1 cellular context compared by ENCODE assay signal in the genomic region with DNA sequence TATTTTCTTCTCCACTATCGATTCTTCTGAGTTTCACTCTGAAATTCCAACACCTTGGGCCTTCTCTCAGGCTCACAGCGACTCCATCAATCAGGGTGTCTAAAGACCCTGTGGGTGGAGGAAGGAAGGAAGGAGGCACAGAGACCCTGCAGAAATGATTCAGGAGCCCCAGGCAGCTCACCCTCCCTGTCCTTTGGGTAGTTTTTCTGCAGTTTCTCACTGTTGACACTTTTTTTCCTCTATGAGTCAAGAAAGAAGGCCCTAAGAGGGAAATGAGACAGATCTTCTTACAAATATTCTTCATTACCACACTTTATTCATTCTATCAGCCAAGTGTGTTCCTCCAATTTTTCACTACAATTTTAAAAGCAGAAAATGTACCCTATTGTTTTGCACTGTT.
TF ChIP-seq lines count a peak whose summit lies in the region.

No MANE protein-coding gene starts in this region.

TF ChIP-seq in GM12878, 131 proteins besides CTCF, POLR2A, EP300 and RAD21 (continued from another document):
- TF ChIP-seq E2F4 (IDR thresholded peaks at IDR 0.05; ENCODE audit: low read depth, low read length): no peak
- no peak for TF ChIP-seq E4F1 (IDR thresholded peaks at IDR 0.05; ENCODE audit: borderline replicate concordance, partially characterized antibody)
- no peak for TF ChIP-seq RFX5 (IDR thresholded peaks at IDR 0.05; ENCODE audit: low read depth, low read length)
- TF ChIP-seq ZNF207 (IDR thresholded peaks at IDR 0.05; ENCODE audit: borderline replicate concordance): no peak
- TF ChIP-seq, protein P1, sequence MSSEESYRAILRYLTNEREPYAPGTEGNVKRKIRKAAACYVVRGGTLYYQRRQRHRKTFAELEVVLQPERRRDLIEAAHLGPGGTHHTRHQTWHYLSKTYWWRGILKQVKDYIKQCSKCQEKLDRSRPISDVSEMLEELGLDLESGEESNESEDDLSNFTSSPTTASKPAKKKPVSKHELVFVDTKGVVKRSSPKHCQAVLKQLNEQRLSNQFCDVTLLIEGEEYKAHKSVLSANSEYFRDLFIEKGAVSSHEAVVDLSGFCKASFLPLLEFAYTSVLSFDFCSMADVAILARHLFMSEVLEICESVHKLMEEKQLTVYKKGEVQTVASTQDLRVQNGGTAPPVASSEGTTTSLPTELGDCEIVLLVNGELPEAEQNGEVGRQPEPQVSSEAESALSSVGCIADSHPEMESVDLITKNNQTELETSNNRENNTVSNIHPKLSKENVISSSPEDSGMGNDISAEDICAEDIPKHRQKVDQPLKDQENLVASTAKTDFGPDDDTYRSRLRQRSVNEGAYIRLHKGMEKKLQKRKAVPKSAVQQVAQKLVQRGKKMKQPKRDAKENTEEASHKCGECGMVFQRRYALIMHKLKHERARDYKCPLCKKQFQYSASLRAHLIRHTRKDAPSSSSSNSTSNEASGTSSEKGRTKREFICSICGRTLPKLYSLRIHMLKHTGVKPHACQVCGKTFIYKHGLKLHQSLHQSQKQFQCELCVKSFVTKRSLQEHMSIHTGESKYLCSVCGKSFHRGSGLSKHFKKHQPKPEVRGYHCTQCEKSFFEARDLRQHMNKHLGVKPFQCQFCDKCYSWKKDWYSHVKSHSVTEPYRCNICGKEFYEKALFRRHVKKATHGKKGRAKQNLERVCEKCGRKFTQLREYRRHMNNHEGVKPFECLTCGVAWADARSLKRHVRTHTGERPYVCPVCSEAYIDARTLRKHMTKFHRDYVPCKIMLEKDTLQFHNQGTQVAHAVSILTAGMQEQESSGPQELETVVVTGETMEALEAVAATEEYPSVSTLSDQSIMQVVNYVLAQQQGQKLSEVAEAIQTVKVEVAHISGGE (CRISPR knock-in tag; IDR thresholded peaks at IDR 0.05): no peak
